Comparison of ENCODE assay signal across 11 cellular contexts in genomic region chr4:187993827-187994226, GRCh38. TPM values are rescaled to one million over a fixed set of nuclear protein-coding genes. Genes with fewer than 3 reads are reported as not detected.
DNase-seq lines count a peak whose midpoint lies in the region; ATAC-seq and TF ChIP-seq lines count a peak whose summit lies in the region.
"Had no signal": no experiment of that assay in that cellular context is flagged by ENCODE, and none has a peak within 500 bp of the region (broad histone marks: within the 10 kb centered on the region; RNA-seq: fewer than 3 reads in every experiment).

No MANE protein-coding gene starts in this region.

- POLR2A ChIA-PET in WTC11 (lab: Charles Lee), result no interaction called here

- peak overlapping the region; percentile 71; the same call in 1 of the 2 replicates for H3K27ac ChIP-seq in HUES64 (ENCODE audit: low read depth, low read length)
- H3K27ac ChIP-seq: skin epidermis had no signal

- H3K4me1 Mint-ChIP-seq in WTC11 (peaks cover 26% of the 10 kb centered on the region), mesothelial cell of epicardium (peaks cover 14% of the 10 kb centered on the region)
- H3K4me1 Mint-ChIP-seq: activated naive CD8-positive, alpha-beta T cell treated with anti-CD3 and anti-CD28 coated beads, Interleukin-2, amount 50 U/mL, for 24 hours had no signal

- no peaks in the 10 kb centered on the region for H3K9me3 ChIP-seq in HUES64 (ENCODE audit: insufficient read depth, low read depth, low read length)

- ATAC-seq in WTC11 (peak; percentile 5; the same call in 1 of the 2 replicates), omental fat pad (ENCODE audit: low FRiP score) (no peak)
- ATAC-seq: activated naive CD8-positive, alpha-beta T cell treated with anti-CD3 and anti-CD28 coated beads, Interleukin-2, amount 50 U/mL, for 24 hours had no signal

- H3K4me3 Mint-ChIP-seq in WTC11 (no peak overlapping the region; the same call in 1 of the 2 replicates), mesothelial cell of epicardium (peak overlapping the region; percentile 35)
- H3K4me3 Mint-ChIP-seq: activated CD4-positive, alpha-beta memory T cell treated with anti-CD3 and anti-CD28 coated beads for 36 hours; activated naive CD8-positive, alpha-beta T cell treated with anti-CD3 and anti-CD28 coated beads, Interleukin-2, amount 50 U/mL, for 24 hours had no signal

- H3K27me3 Mint-ChIP-seq in WTC11 (ENCODE audit: low read depth), result no peaks in the 10 kb centered on the region
- peaks cover 16% of the 10 kb centered on the region for H3K27me3 Mint-ChIP-seq in mesothelial cell of epicardium (ENCODE audit: low read depth)

- peaks cover 11% of the 10 kb centered on the region for H3K4me1 ChIP-seq in HUES64 (ENCODE audit: insufficient read depth, low read length)

- no peak overlapping the region for H3K9ac ChIP-seq in HUES64 (ENCODE audit: low read depth, low read length)

- no peaks in the 10 kb centered on the region for H3K27me3 ChIP-seq in HUES64 (ENCODE audit: insufficient read depth, low read length)

- peaks cover 9% of the 10 kb centered on the region for H3K36me3 ChIP-seq in HUES64 (ENCODE audit: insufficient read depth, low read length)

- H3K4me3 ChIP-seq in HUES64 (ENCODE audit: low read length), result no peak overlapping the region
- H3K4me3 ChIP-seq: skin epidermis had no signal

- H3K36me3 Mint-ChIP-seq in WTC11 (peaks cover 32% of the 10 kb centered on the region), mesothelial cell of epicardium (peaks cover 5% of the 10 kb centered on the region)

- TF ChIP-seq CTCF in WTC11 (IDR thresholded peaks at IDR 0.05), result 0 out of 2 replicates have a peak, but pooled peaks have one; percentile 45
- TF ChIP-seq CTCF in mesothelial cell of epicardium (IDR thresholded peaks at IDR 0.05; ENCODE audit: unreplicated experiment), result no peak
- no peak for TF ChIP-seq CTCF in omental fat pad (IDR thresholded peaks at IDR 0.05)

- CTCF ChIA-PET in WTC11 (lab: Charles Lee), result interaction anchor here (0.6 to 1.9 kb wide), 8 partner anchors 18 to 464 kb away, joined by 3 to 6 read pairs (median 3); partner anchors contain the start of gene TRIML2

- WGBS in HUES64, result 68% methylated on average over 5 of the region's 6 CpGs

- peak; percentile 83 for DNase-seq in ELF-1 (ENCODE audit: low read depth, low spot score)
- peak; percentile 78 for DNase-seq in WTC11 (ENCODE audit: low spot score)
- DNase-seq in mesothelial cell of epicardium (ENCODE audit: low spot score in 2 of 2, unreplicated experiment in 2 of 2), result no peak
- DNase-seq in omental fat pad (ENCODE audit: low spot score), result no peak
- DNase-seq in central memory CD4-positive, alpha-beta T cell, result no peak
- DNase-seq in AG08395 (ENCODE audit: low spot score), result no peak
- DNase-seq: activated CD4-positive, alpha-beta memory T cell treated with anti-CD3 and anti-CD28 coated beads for 36 hours; activated naive CD8-positive, alpha-beta T cell treated with anti-CD3 and anti-CD28 coated beads, Interleukin-2, amount 50 U/mL, for 24 hours had no signal

- H3K27ac Mint-ChIP-seq in WTC11 (peak overlapping the region; percentile 96), mesothelial cell of epicardium (no peak overlapping the region)
- H3K27ac Mint-ChIP-seq: activated CD4-positive, alpha-beta memory T cell treated with anti-CD3 and anti-CD28 coated beads for 36 hours; activated naive CD8-positive, alpha-beta T cell treated with anti-CD3 and anti-CD28 coated beads, Interleukin-2, amount 50 U/mL, for 24 hours had no signal

- H3K9me3 Mint-ChIP-seq in WTC11, result peaks cover 7% of the 10 kb centered on the region
- H3K9me3 Mint-ChIP-seq in mesothelial cell of epicardium, result peaks cover 11% of the 10 kb centered on the region

TF ChIP-seq in WTC11, 78 proteins besides CTCF, POLR2A, EP300 and RAD21:
- TF ChIP-seq EMX1 (CRISPR knock-in tag; IDR thresholded peaks at IDR 0.05) (no peak), ETV6 (CRISPR knock-in tag; IDR thresholded peaks at IDR 0.05) (no peak), ATF6 (CRISPR knock-in tag; IDR thresholded peaks at IDR 0.05) (no peak), RELA (CRISPR knock-in tag; IDR thresholded peaks at IDR 0.05; ENCODE audit: borderline replicate concordance) (no peak), NR2C2 (CRISPR knock-in tag; IDR thresholded peaks at IDR 0.05) (no peak)

RNA-seq across cellular contexts. Expression of gene ZFP42, which starts 1.7 kb away (rescaled TPM):
- 55.4 TPM for polyA plus RNA-seq in HUES64 (2013, experiment 1 of 2)
- polyA plus RNA-seq in HUES64 (2013, experiment 2 of 2), result 43.4 TPM
- total RNA-seq in WTC11 (2021) (120 to 128 TPM (median 122 TPM) in 3 replicates), mesothelial cell of epicardium (16.6 to 18.9 TPM (median 17.5 TPM) in 3 replicates), omental fat pad (under 1 TPM in 2 of 4 donors, not detected in 2; 0.24 to 0.46 TPM)
- total RNA-seq: activated CD4-positive, alpha-beta memory T cell treated with anti-CD3 and anti-CD28 coated beads for 36 hours; myocyte had no signal

Comparison
In these comparisons a context has a peak if more than half of its experiments do, and no peak if none do; other contexts are left out.
1. DNase-seq: peak in ELF-1 (single experiment) and WTC11 (single experiment); none in mesothelial cell of epicardium (0 of 2), omental fat pad (single experiment), central memory CD4-positive, alpha-beta T cell (single experiment) and AG08395 (single experiment).
2. RNA of gene ZFP42, which starts 1.7 kb away (total RNA-seq): 120 to 128 TPM in WTC11 and 16.6 to 18.9 TPM in mesothelial cell of epicardium; 0.24 to 0.46 TPM in omental fat pad; every median in the first group is over 10 times any median in the second.